ENCODE assay signal across 29 cellular contexts in the genomic region with DNA sequence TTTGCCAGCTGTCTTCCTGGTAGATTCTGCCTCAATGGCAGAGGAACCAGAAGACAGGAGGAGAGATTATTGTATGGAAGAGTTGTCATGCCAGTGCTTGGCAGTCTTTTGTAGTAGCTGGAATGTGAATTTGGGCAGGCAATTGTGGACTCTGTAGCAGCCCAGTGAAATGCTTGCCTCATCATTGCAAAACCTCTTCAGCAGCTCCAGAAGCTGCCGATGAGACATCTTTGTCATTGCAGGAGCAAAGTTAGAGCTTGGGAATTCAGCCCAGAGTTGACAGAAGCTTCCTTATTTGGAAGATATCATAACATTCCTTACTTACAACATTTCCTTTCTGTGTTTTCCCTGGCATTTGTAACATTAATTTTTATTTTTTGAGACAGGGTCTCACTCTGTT.
"Had no signal": no experiment of that assay in that cellular context is flagged by ENCODE, and none has a peak within 500 bp of the region (broad histone marks: within the 10 kb centered on the region; RNA-seq: fewer than 3 reads in every experiment).

No MANE protein-coding gene starts in this region.

- H3K27me3 ChIP-seq: breast epithelium, SJSA1 had no signal

- H3K4me3 ChIP-seq: breast epithelium, SJSA1 had no signal

- H3K27ac Mint-ChIP-seq: activated B cell treated with CpG ODN at 0.5 μM for 24 hours; activated CD4-positive, alpha-beta T cell treated with anti-CD3 and anti-CD28 coated beads, Interleukin-2, amount 10 ng/mL, durations not matched to agents 24 days and 14 days; activated CD8-positive, alpha-beta memory T cell treated with anti-CD3 and anti-CD28 coated beads, Interleukin-2, amount 10 ng/mL, durations not matched to agents 7 days and 5 days; activated naive CD4-positive, alpha-beta T cell treated with anti-CD3 and anti-CD28 coated beads, Interleukin-2, amount 50 U/mL, for 24 hours; activated T-cell treated with anti-CD3 and anti-CD28 coated beads, Interleukin-2, amount 50 U/mL, for 24 hours; activated T-helper 1 cell treated with anti-CD3 and anti-CD28 coated beads, Interleukin-12 subunit alpha, Interleukin-12 subunit beta, Interleukin-2, Interleukin-4 antibody, amounts not matched to agents 30 ng/mL and 10 ng/mL and 1 ng/mL, durations not matched to agents 14 hours and 24 hours and 36 hours; T-helper 17 cell had no signal

- H3K4me1 Mint-ChIP-seq: activated B cell treated with CpG ODN at 0.5 μM for 24 hours; activated CD4-positive, alpha-beta T cell treated with anti-CD3 and anti-CD28 coated beads, Interleukin-2, amount 10 ng/mL, durations not matched to agents 24 days and 14 days; activated CD8-positive, alpha-beta memory T cell treated with anti-CD3 and anti-CD28 coated beads, Interleukin-2, amount 10 ng/mL, durations not matched to agents 7 days and 5 days; activated naive CD4-positive, alpha-beta T cell treated with anti-CD3 and anti-CD28 coated beads, Interleukin-2, amount 50 U/mL, for 24 hours; central memory CD8-positive, alpha-beta T cell; T-helper 17 cell had no signal

- ATAC-seq: activated CD8-positive, alpha-beta memory T cell treated with anti-CD3 and anti-CD28 coated beads, Interleukin-2, amount 10 ng/mL, durations not matched to agents 7 days and 5 days; Panc1; T-helper 17 cell had no signal

- H3K36me3 Mint-ChIP-seq: activated CD8-positive, alpha-beta memory T cell treated with anti-CD3 and anti-CD28 coated beads, Interleukin-2, amount 10 ng/mL, durations not matched to agents 7 days and 5 days; activated naive CD4-positive, alpha-beta T cell treated with anti-CD3 and anti-CD28 coated beads, Interleukin-2, amount 50 U/mL, for 24 hours had no signal

- FAIRE-seq: TTC549 had no signal

- H3K36me3 ChIP-seq: breast epithelium, SJSA1 had no signal

- H3K9me3 ChIP-seq: breast epithelium, SJSA1 had no signal

- H3K9me3 Mint-ChIP-seq: activated B cell treated with CpG ODN at 0.5 μM for 24 hours; activated CD4-positive, alpha-beta T cell treated with anti-CD3 and anti-CD28 coated beads, Interleukin-2, amount 10 ng/mL, durations not matched to agents 24 days and 14 days; activated naive CD4-positive, alpha-beta T cell treated with anti-CD3 and anti-CD28 coated beads, Interleukin-2, amount 50 U/mL, for 24 hours; activated T-cell treated with anti-CD3 and anti-CD28 coated beads, Interleukin-2, amount 50 U/mL, for 24 hours; activated T-helper 1 cell treated with anti-CD3 and anti-CD28 coated beads, Interleukin-12 subunit alpha, Interleukin-12 subunit beta, Interleukin-2, Interleukin-4 antibody, amounts not matched to agents 30 ng/mL and 10 ng/mL and 1 ng/mL, durations not matched to agents 14 hours and 24 hours and 36 hours had no signal

- H3K27me3 Mint-ChIP-seq: activated B cell treated with CpG ODN at 0.5 μM for 24 hours; activated CD4-positive, alpha-beta T cell treated with anti-CD3 and anti-CD28 coated beads, Interleukin-2, amount 10 ng/mL, durations not matched to agents 24 days and 14 days; activated CD8-positive, alpha-beta memory T cell treated with anti-CD3 and anti-CD28 coated beads, Interleukin-2, amount 10 ng/mL, durations not matched to agents 7 days and 5 days; activated naive CD4-positive, alpha-beta T cell treated with anti-CD3 and anti-CD28 coated beads, Interleukin-2, amount 50 U/mL, for 24 hours; activated T-cell treated with anti-CD3 and anti-CD28 coated beads, Interleukin-2, amount 50 U/mL, for 24 hours; central memory CD8-positive, alpha-beta T cell; T-helper 17 cell had no signal

- DNase-seq: activated B cell treated with CpG ODN at 0.5 μM for 24 hours; activated CD4-positive, alpha-beta T cell treated with anti-CD3 and anti-CD28 coated beads for 1 hour; activated CD4-positive, alpha-beta T cell treated with anti-CD3 and anti-CD28 coated beads, Interleukin-2, amount 10 ng/mL, durations not matched to agents 24 days and 14 days; activated CD4-positive, alpha-beta T cell treated with anti-CD3 and anti-CD28 coated beads, Interleukin-2, amount 50 U/mL, for 48 hours; activated CD8-positive, alpha-beta memory T cell treated with anti-CD3 and anti-CD28 coated beads, Interleukin-2, amount 10 ng/mL, durations not matched to agents 7 days and 5 days; activated effector memory CD4-positive, alpha-beta T cell treated with Interleukin-2 at 50 U/mL for 16 hours; activated naive CD4-positive, alpha-beta T cell; activated T-cell treated with anti-CD3 and anti-CD28 coated beads, Interleukin-2, amount 50 U/mL, for 24 hours; aorta; KBM-7; NCI-H1092; NCI-H1417; NCI-H2029; NCI-H2107; NCI-H510A treated with DMSO at 0.1 percent for 48 hours; NCI-H69; NK-92 treated with Interleukin-12 subunit alpha and Interleukin-12 subunit beta, amount 100 ng/mL, for 24 hours; OCI-M1; SHP77; T-helper 17 cell; T-helper 9 cell had no signal

- H3K4me1 ChIP-seq: breast epithelium, SJSA1 had no signal

- H3K27ac ChIP-seq: breast epithelium, RWPE1, SJSA1 had no signal

- H3K4me3 Mint-ChIP-seq: activated B cell treated with CpG ODN at 0.5 μM for 24 hours; activated CD4-positive, alpha-beta T cell treated with anti-CD3 and anti-CD28 coated beads, Interleukin-2, amount 10 ng/mL, durations not matched to agents 24 days and 14 days; activated CD8-positive, alpha-beta memory T cell treated with anti-CD3 and anti-CD28 coated beads, Interleukin-2, amount 10 ng/mL, durations not matched to agents 7 days and 5 days; activated naive CD4-positive, alpha-beta T cell treated with anti-CD3 and anti-CD28 coated beads, Interleukin-2, amount 50 U/mL, for 24 hours; activated T-cell treated with anti-CD3 and anti-CD28 coated beads, Interleukin-2, amount 50 U/mL, for 24 hours; activated T-helper 1 cell treated with anti-CD3 and anti-CD28 coated beads, Interleukin-12 subunit alpha, Interleukin-12 subunit beta, Interleukin-2, Interleukin-4 antibody, amounts not matched to agents 30 ng/mL and 10 ng/mL and 1 ng/mL, durations not matched to agents 14 hours and 24 hours and 36 hours; central memory CD8-positive, alpha-beta T cell; T-helper 17 cell had no signal
